In the genomic region with DNA sequence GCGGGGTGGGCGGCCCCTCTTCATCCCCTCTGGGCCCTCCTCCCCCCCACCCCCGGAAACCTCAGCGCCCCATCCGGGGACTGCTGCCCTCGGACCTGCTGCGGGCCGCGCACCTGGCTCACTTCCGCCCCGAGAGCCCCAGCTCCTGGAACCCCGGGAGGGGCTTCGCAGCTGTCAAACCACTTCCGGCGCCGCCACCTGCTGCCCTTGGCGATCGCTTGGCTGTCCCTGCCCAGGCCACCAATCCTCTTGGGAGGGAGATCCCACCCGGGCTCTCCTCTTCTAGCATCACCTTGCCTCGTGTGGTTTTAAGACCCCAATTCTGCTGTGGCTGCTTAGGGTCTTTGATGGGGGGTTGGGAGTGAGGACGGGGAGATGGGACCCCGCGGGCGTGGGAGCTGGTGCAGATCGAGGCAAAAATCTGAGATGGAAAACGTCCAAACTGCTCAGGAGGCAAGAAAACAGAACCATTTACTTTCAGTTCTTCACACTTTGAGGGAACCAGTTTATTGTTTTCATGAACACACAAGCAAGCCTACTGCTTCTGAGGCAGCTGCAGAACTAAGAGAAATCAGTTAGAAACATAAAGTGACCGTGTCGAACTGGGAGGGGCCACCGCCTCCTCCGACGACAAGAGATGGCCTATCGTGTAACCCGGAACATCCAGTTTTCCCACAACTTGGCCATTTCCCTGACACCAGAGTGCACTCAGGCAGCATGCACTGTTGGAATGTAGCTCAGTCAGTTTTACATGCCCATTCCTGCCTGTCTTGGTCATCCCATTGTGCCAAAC, we compare ENCODE assay signal across 1 cellular context.
TF ChIP-seq lines count a peak whose summit lies in the region.

No MANE protein-coding gene starts in this region.

TF ChIP-seq in IMR-90, 13 proteins besides CTCF, POLR2A, EP300 and RAD21:
- TF ChIP-seq MAFK (IDR thresholded peaks at IDR 0.05; ENCODE audit: low read depth, low read length) (no peak), RCOR1 (IDR thresholded peaks at IDR 0.05; ENCODE audit: insufficient replicate concordance, low read length) (no peak), SMC3 (IDR thresholded peaks at IDR 0.05; ENCODE audit: low read depth, low read length) (no peak), MXI1 (IDR thresholded peaks at IDR 0.05; ENCODE audit: borderline replicate concordance, low read depth, low read length) (no peak), CEBPB (IDR thresholded peaks at IDR 0.05; ENCODE audit: low read depth, low read length) (no peak), FOS (IDR thresholded peaks at IDR 0.05; ENCODE audit: low read depth, low read length) (no peak), NFE2L2 (IDR thresholded peaks at IDR 0.05; ENCODE audit: low read depth, low read length) (no peak), MAZ (IDR thresholded peaks at IDR 0.05; ENCODE audit: borderline replicate concordance, low read depth, low read length) (peak; percentile 42; the same call in 1 of the 2 replicates)
